ENCODE assay signal across 21 cellular contexts in the genomic region with DNA sequence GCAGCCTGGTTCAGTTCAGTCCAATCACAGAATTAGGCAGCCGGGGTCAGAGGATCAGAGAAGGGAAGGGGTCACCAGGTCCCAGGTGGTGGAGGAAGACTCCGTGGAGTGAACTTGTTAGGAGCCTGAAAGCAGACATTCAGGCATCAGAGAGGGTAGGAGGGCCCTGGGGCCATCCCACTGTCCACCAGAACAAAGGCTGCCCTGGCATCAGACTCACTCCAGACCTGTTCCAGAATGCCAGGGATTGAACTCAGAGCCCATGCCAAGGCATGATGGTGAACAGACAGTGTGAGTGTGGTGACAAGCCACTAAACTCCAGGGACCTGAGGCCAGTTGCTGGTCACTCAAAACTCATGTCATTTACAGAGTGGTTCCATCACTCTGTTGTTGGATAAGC.
"Had no signal": no experiment of that assay in that cellular context is flagged by ENCODE, and none has a peak within 500 bp of the region (broad histone marks: within the 10 kb centered on the region; RNA-seq: fewer than 3 reads in every experiment).

No MANE protein-coding gene starts in this region.

- DNase-seq: colonic mucosa; cortex of kidney; dermis blood vessel endothelial cell; dorsolateral prefrontal cortex; effector CD4-positive, alpha-beta T cell; effector CD8-positive, alpha-beta T cell; effector memory CD4-positive, alpha-beta T cell; effector memory CD8-positive, alpha-beta T cell; endodermal cell; erythroblast; esophagus squamous epithelium; foreskin fibroblast; foreskin keratinocyte; foreskin melanocyte; gastrocnemius medialis; glutamatergic neuron; head of caudate nucleus; heart left ventricle; heart right ventricle had no signal

- ATAC-seq: effector memory CD8-positive, alpha-beta T cell; esophagus mucosa; foreskin keratinocyte; gastrocnemius medialis; gastroesophageal sphincter; heart left ventricle; heart right ventricle had no signal
